In genomic region chr5:43120720-43121564, GRCh38 we compare ENCODE assay signal across 1 cellular context.
TF ChIP-seq lines count a peak whose summit lies in the region.

Gene ZNF131 (plus strand): TSS chr5:43120914. CDS start chr5:43122054, 1,140 bp downstream.

TF ChIP-seq in K562, 482 proteins besides CTCF, POLR2A, EP300 and RAD21 (continued from another document and continues in another):
- TF ChIP-seq DEAF1 (CRISPR knock-in tag; IDR thresholded peaks at IDR 0.05), result no peak
- no peak for TF ChIP-seq MAFF (IDR thresholded peaks at IDR 0.05; ENCODE audit: low read length)
- TF ChIP-seq KDM5B (IDR thresholded peaks at IDR 0.05; ENCODE audit: insufficient replicate concordance, low read depth, low read length), result peak; percentile 80
- no peak for TF ChIP-seq HDAC6 (IDR thresholded peaks at IDR 0.05; ENCODE audit: low read depth, low read length)
- no peak for TF ChIP-seq PURB (CRISPR knock-in tag; IDR thresholded peaks at IDR 0.05; ENCODE audit: low read depth)
- no peak; the same call in 1 of the 2 replicates for TF ChIP-seq TGIF2 (CRISPR knock-in tag; IDR thresholded peaks at IDR 0.05)
- no peak for TF ChIP-seq YBX1 (IDR thresholded peaks at IDR 0.05)
- 0 out of 2 replicates have a peak, but pooled peaks have one; percentile 5 for TF ChIP-seq TAF7 (tag; IDR thresholded peaks at IDR 0.05)
- peak; percentile 100 for TF ChIP-seq MAX (CRISPR knock-in tag; IDR thresholded peaks at IDR 0.05)
- TF ChIP-seq ZSCAN32 (CRISPR knock-in tag; IDR thresholded peaks at IDR 0.05), result no peak
- no peak for TF ChIP-seq REST (CRISPR knock-in tag; IDR thresholded peaks at IDR 0.05; ENCODE audit: low read depth)
- TF ChIP-seq FOXA1 (IDR thresholded peaks at IDR 0.05; ENCODE audit: borderline replicate concordance), result no peak
- TF ChIP-seq MECOM (CRISPR knock-in tag; IDR thresholded peaks at IDR 0.05), result no peak; the same call in 1 of the 2 replicates
- no peak for TF ChIP-seq CSDE1 (IDR thresholded peaks at IDR 0.05)
- TF ChIP-seq ATF1 (CRISPR knock-in tag; IDR thresholded peaks at IDR 0.05), result peak; percentile 90
- TF ChIP-seq ATF1 (tag; IDR thresholded peaks at IDR 0.05), result peak; percentile 92
- TF ChIP-seq ARID1B (IDR thresholded peaks at IDR 0.05), result no peak
- no peak; the same call in none of the 2 replicates for TF ChIP-seq GABPB1 (CRISPR knock-in tag; IDR thresholded peaks at IDR 0.05)
- TF ChIP-seq ZNF143 (CRISPR knock-in tag; IDR thresholded peaks at IDR 0.05), result no peak; the same call in 1 of the 2 replicates
- no peak for TF ChIP-seq IFI16 (CRISPR knock-in tag; IDR thresholded peaks at IDR 0.05)
- TF ChIP-seq TEAD4 (IDR thresholded peaks at IDR 0.05; ENCODE audit: low read length), result no peak; the same call in 1 of the 2 replicates
- TF ChIP-seq TEAD4 (CRISPR knock-in tag; IDR thresholded peaks at IDR 0.05; ENCODE audit: borderline replicate concordance), result peak; percentile 96
- no peak; the same call in 1 of the 2 replicates for TF ChIP-seq TRIM28 (IDR thresholded peaks at IDR 0.05)
- no peak for TF ChIP-seq HDAC3 (IDR thresholded peaks at IDR 0.05; ENCODE audit: borderline replicate concordance, partially characterized antibody)
- peak; percentile 74; the same call in 1 of the 2 replicates for TF ChIP-seq LEF1 (IDR thresholded peaks at IDR 0.05)
- no peak for TF ChIP-seq ZNF408 (CRISPR knock-in tag; IDR thresholded peaks at IDR 0.05; ENCODE audit: low read depth)
- TF ChIP-seq ZNF347 (CRISPR knock-in tag; IDR thresholded peaks at IDR 0.05; ENCODE audit: low read depth), result no peak
- peak; percentile 26; the same call in 1 of the 2 replicates for TF ChIP-seq ZNF584 (CRISPR knock-in tag; IDR thresholded peaks at IDR 0.05; ENCODE audit: low read depth)
- TF ChIP-seq DPF2 (IDR thresholded peaks at IDR 0.05), result no peak
- TF ChIP-seq KAT8 (IDR thresholded peaks at IDR 0.05; ENCODE audit: low read depth), result no peak
- peak; percentile 85 for TF ChIP-seq MTA1 (IDR thresholded peaks at IDR 0.05; ENCODE audit: borderline replicate concordance)
- no peak; the same call in 1 of the 2 replicates for TF ChIP-seq ETS1 (conservative IDR thresholded peaks at IDR 0.05; ENCODE audit: control insufficient read depth, low read depth, low read length)
- TF ChIP-seq AFF4 (CRISPR knock-in tag; IDR thresholded peaks at IDR 0.05), result peak; percentile 67
- no peak for TF ChIP-seq CHD4 (IDR thresholded peaks at IDR 0.05; ENCODE audit: insufficient read depth, insufficient replicate concordance, low read depth, low read length, poor library complexity, severe bottlenecking)
- TF ChIP-seq MCM5 (IDR thresholded peaks at IDR 0.05; ENCODE audit: low read depth), result no peak
- TF ChIP-seq RERE (CRISPR knock-in tag; IDR thresholded peaks at IDR 0.05; ENCODE audit: borderline replicate concordance), result no peak
- TF ChIP-seq MYBL2 (IDR thresholded peaks at IDR 0.05; ENCODE audit: low read depth), result no peak
- no peak for TF ChIP-seq MYBL2 (CRISPR knock-in tag; IDR thresholded peaks at IDR 0.05; ENCODE audit: borderline replicate concordance)
- TF ChIP-seq CEBPZ (IDR thresholded peaks at IDR 0.05; ENCODE audit: borderline replicate concordance, low read depth, low read length), result no peak
- TF ChIP-seq EP400 (IDR thresholded peaks at IDR 0.05), result peak; percentile 98
- TF ChIP-seq HDAC1 (IDR thresholded peaks at IDR 0.05), result peak in 1 of 2 experiments; percentile 98; a peak in 2 of 4 replicates
- TF ChIP-seq RFX5 (IDR thresholded peaks at IDR 0.05; ENCODE audit: low read depth, low read length), result no peak
